ENCODE assay signal across 13 cellular contexts in genomic region chrX:77917294-77917933, GRCh38. TPM values are rescaled to one million over a fixed set of nuclear protein-coding genes. Genes with fewer than 3 reads are reported as not detected.
DNase-seq lines count a peak whose midpoint lies in the region; ATAC-seq and TF ChIP-seq lines count a peak whose summit lies in the region.
"Had no signal": no experiment of that assay in that cellular context is flagged by ENCODE, and none has a peak within 500 bp of the region (broad histone marks: within the 10 kb centered on the region; RNA-seq: fewer than 3 reads in every experiment).

No MANE protein-coding gene starts in this region.

- intact Hi-C loops in CD14-positive monocyte (cut with micrococcal nuclease) (loop anchor here in 1 of 2 donors (10.0 kb wide), 1 partner anchor 107 kb away; no protein-coding TSS in a partner anchor), left cardiac atrium (cut with DNase I) (loop anchor here in 1 of 2 donors (10.0 kb wide), 1 partner anchor 107 kb away; no protein-coding TSS in a partner anchor)

- peak; percentile 49 for ATAC-seq in GM18858 (IDR thresholded peaks at IDR 0.05; ENCODE audit: unreplicated experiment)
- ATAC-seq in HG03175 (IDR thresholded peaks at IDR 0.05; ENCODE audit: unreplicated experiment): peak; percentile 59
- ATAC-seq in activated naive CD8-positive, alpha-beta T cell treated with anti-CD3 and anti-CD28 coated beads, Interleukin-2, amount 10 ng/mL, durations not matched to agents 7 days and 5 days (ENCODE audit: low read depth): no peak
- no peak for ATAC-seq in left cardiac atrium
- ATAC-seq: heart right ventricle had no signal

- no peak for DNase-seq in CD14-positive monocyte (ENCODE audit: low spot score)
- no peak for DNase-seq in activated naive CD8-positive, alpha-beta T cell treated with anti-CD3 and anti-CD28 coated beads, Interleukin-2, amount 10 ng/mL, durations not matched to agents 7 days and 5 days
- DNase-seq in NCI-H1105 (lab: John Stamatoyannopoulos, UW): no peak
- DNase-seq in DMS79 treated with DMSO at 0.1 percent for 48 hours (lab: John Stamatoyannopoulos, UW): no peak
- no peak for DNase-seq in islet precursor cell
- no peak for DNase-seq in left cardiac atrium
- DNase-seq: heart right ventricle; NCI-H146; stimulated activated CD4-positive, alpha-beta T cell treated with anti-CD3 and anti-CD28 coated beads, Interleukin-4, amount 100 ng/mL, for 1 hour; upper lobe of left lung had no signal

- no peaks in the 10 kb centered on the region for H3K36me3 Mint-ChIP-seq in CD14-positive monocyte
- H3K36me3 Mint-ChIP-seq in activated naive CD8-positive, alpha-beta T cell treated with anti-CD3 and anti-CD28 coated beads, Interleukin-2, amount 10 ng/mL, durations not matched to agents 7 days and 5 days: no peaks in the 10 kb centered on the region

- H3K4me3 Mint-ChIP-seq in CD14-positive monocyte: peak overlapping the region; percentile 3 to 44
- peak overlapping the region; percentile 68 for H3K4me3 Mint-ChIP-seq in activated naive CD8-positive, alpha-beta T cell treated with anti-CD3 and anti-CD28 coated beads, Interleukin-2, amount 10 ng/mL, durations not matched to agents 7 days and 5 days
- H3K4me3 Mint-ChIP-seq: nephron had no signal

- H3K27ac Mint-ChIP-seq in CD14-positive monocyte: peak overlapping the region in 1 of 7 donors; percentile 74
- peak overlapping the region; percentile 77 for H3K27ac Mint-ChIP-seq in activated naive CD8-positive, alpha-beta T cell treated with anti-CD3 and anti-CD28 coated beads, Interleukin-2, amount 10 ng/mL, durations not matched to agents 7 days and 5 days
- H3K27ac Mint-ChIP-seq: nephron had no signal

- no peak for TF ChIP-seq CTCF in CD14-positive monocyte (IDR thresholded peaks at IDR 0.05)

- POLR2A ChIA-PET in activated naive CD8-positive, alpha-beta T cell treated with anti-CD3 and anti-CD28 coated beads, Interleukin-2, amount 10 ng/mL, durations not matched to agents 7 days and 5 days (lab: Charles Lee): no interaction called here

- no peaks in the 10 kb centered on the region for H3K27me3 Mint-ChIP-seq in CD14-positive monocyte (ENCODE audit: low read depth in 3 of 3)
- no peaks in the 10 kb centered on the region for H3K27me3 Mint-ChIP-seq in activated naive CD8-positive, alpha-beta T cell treated with anti-CD3 and anti-CD28 coated beads, Interleukin-2, amount 10 ng/mL, durations not matched to agents 7 days and 5 days

- H3K9me3 Mint-ChIP-seq in CD14-positive monocyte: no peaks in the 10 kb centered on the region
- H3K9me3 Mint-ChIP-seq in activated naive CD8-positive, alpha-beta T cell treated with anti-CD3 and anti-CD28 coated beads, Interleukin-2, amount 10 ng/mL, durations not matched to agents 7 days and 5 days: peaks cover 2% of the 10 kb centered on the region

- H3K4me1 Mint-ChIP-seq in CD14-positive monocyte: peaks cover 34% of the 10 kb centered on the region
- peaks cover 15% of the 10 kb centered on the region for H3K4me1 Mint-ChIP-seq in activated naive CD8-positive, alpha-beta T cell treated with anti-CD3 and anti-CD28 coated beads, Interleukin-2, amount 10 ng/mL, durations not matched to agents 7 days and 5 days

RNA-seq across cellular contexts. Expression of gene ATP7A, which starts 6.9 kb away (rescaled TPM):
- 1 to 10 TPM; 2.3 to 3.8 TPM for polyA plus RNA-seq in CD14-positive monocyte
- total RNA-seq in activated naive CD8-positive, alpha-beta T cell treated with anti-CD3 and anti-CD28 coated beads, Interleukin-2, amount 10 ng/mL, durations not matched to agents 7 days and 5 days: 10 to 100 TPM; 13.4 to 13.5 TPM
- total RNA-seq in left cardiac atrium: 1 to 10 TPM; 6.9 to 8.6 TPM

RNA-seq across cellular contexts. Expression of gene COX7B, which starts 18.1 kb away (rescaled TPM):
- polyA plus RNA-seq in CD14-positive monocyte: 100 to 1,000 TPM; 526 to 560 TPM
- 100 to 1,000 TPM; 232 to 239 TPM for total RNA-seq in activated naive CD8-positive, alpha-beta T cell treated with anti-CD3 and anti-CD28 coated beads, Interleukin-2, amount 10 ng/mL, durations not matched to agents 7 days and 5 days
- total RNA-seq in left cardiac atrium: 1,000 to 10,000 TPM; 1,144 to 1,167 TPM

RNA-seq across cellular contexts. Expression of gene MAGT1, which starts 22.2 kb away (rescaled TPM):
- polyA plus RNA-seq in CD14-positive monocyte: 10 to 100 TPM; 20.0 to 29.3 TPM
- total RNA-seq in activated naive CD8-positive, alpha-beta T cell treated with anti-CD3 and anti-CD28 coated beads, Interleukin-2, amount 10 ng/mL, durations not matched to agents 7 days and 5 days: 10 to 100 TPM; 40.0 to 44.8 TPM
- total RNA-seq in left cardiac atrium: 10 to 100 TPM; 65.0 to 66.9 TPM

RNA-seq across cellular contexts. Expression of gene PGAM4, which starts 52.0 kb away (rescaled TPM):
- polyA plus RNA-seq in CD14-positive monocyte: not detected
- not detected for total RNA-seq in activated naive CD8-positive, alpha-beta T cell treated with anti-CD3 and anti-CD28 coated beads, Interleukin-2, amount 10 ng/mL, durations not matched to agents 7 days and 5 days
- total RNA-seq in left cardiac atrium: under 1 TPM in 1 of 2 donors, not detected in 1; 0.56 TPM
- total RNA-seq: heart right ventricle had no signal
- polyA plus RNA-seq: heart right ventricle had no signal

Comparison
In these comparisons a context has a peak if more than half of its experiments do, and no peak if none do; other contexts are left out.
1. ATAC-seq: peak in GM18858 (single experiment) and HG03175 (single experiment); none in activated naive CD8-positive, alpha-beta T cell treated with anti-CD3 and anti-CD28 coated beads, Interleukin-2, amount 10 ng/mL, durations not matched to agents 7 days and 5 days (single experiment) and left cardiac atrium (0 of 2).
2. RNA of gene COX7B, which starts 18.1 kb away (total RNA-seq): 1,144 to 1,167 TPM in left cardiac atrium; 232 to 239 TPM in activated naive CD8-positive, alpha-beta T cell treated with anti-CD3 and anti-CD28 coated beads, Interleukin-2, amount 10 ng/mL, durations not matched to agents 7 days and 5 days; every median in the first group is over 4 times any median in the second.